ENCODE assay signal across 23 cellular contexts in the genomic region with DNA sequence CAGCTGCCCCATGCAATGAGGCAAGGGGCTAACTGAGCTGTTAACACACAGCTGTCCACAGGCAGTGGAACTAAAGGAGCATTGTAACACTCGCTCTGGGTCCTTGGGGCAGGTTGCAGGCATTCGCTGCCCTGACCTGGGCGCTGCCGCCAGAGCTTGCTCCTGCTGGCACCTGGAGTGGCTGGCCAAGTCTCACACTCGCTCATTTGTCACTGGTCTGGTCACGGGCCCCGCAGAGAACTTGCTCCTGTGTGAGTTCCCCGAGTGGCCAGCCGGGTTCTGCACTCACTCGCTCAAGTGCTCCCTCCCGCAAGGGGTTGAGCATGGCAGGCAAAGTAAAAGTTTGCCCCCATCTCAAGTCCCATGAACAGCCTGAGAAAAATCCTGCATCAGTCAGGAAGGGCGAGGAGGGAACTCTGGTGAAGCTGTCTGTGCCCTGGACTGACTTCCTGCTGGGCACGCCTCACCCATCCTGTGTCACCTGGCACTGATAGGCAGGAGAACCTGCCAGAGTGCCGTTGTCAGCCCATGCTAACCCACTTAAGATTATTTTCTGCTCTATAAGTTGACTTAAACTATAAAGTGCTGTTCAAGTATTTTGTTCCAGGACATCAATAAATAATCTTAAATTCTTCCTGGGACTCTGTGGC.
"Had no signal": no experiment of that assay in that cellular context is flagged by ENCODE, and none has a peak within 500 bp of the region (broad histone marks: within the 10 kb centered on the region; RNA-seq: fewer than 3 reads in every experiment).

No MANE protein-coding gene starts in this region.

- H2AFZ ChIP-seq: neural progenitor cell had no signal

- H3K36me3 ChIP-seq: neural progenitor cell, prostate gland, sigmoid colon, tibial artery had no signal

- H3K9me3 Mint-ChIP-seq: nephron, neural progenitor cell, type B pancreatic cell had no signal

- H3K4me2 ChIP-seq: neural progenitor cell had no signal

- H3K4me1 Mint-ChIP-seq: immature natural killer cell; memory B cell; naive thymus-derived CD4-positive, alpha-beta T cell; nephron had no signal

- H3K27me3 ChIP-seq: neural progenitor cell, sigmoid colon, testis, tibial artery had no signal

- H3K27ac Mint-ChIP-seq: immature natural killer cell, memory B cell, nephron, neural progenitor cell, type B pancreatic cell had no signal

- ATAC-seq: left lobe of liver; naive thymus-derived CD4-positive, alpha-beta T cell; right cardiac atrium had no signal

- H3K9ac ChIP-seq: neural progenitor cell had no signal

- FAIRE-seq: colon, frontal cortex had no signal

- H3K4me1 ChIP-seq: prostate gland, sigmoid colon, testis, tibial artery had no signal

- DNase-seq: dorsolateral prefrontal cortex; effector CD4-positive, alpha-beta T cell; hypothalamus; immature natural killer cell; islet precursor cell; naive thymus-derived CD4-positive, alpha-beta T cell; nucleus accumbens; sigmoid colon; stimulated activated CD4-positive, alpha-beta T cell treated with anti-CD3 and anti-CD28 coated beads, Interleukin-4, amount 100 ng/mL, for 4 hours; stimulated activated naive CD4-positive, alpha-beta T cell; substantia nigra; testis; tibial artery had no signal

- H3K4me3 ChIP-seq: dorsolateral prefrontal cortex, lung, neural progenitor cell, prostate gland, sigmoid colon, testis, tibial artery had no signal

- H3K27ac ChIP-seq: dorsolateral prefrontal cortex, neural progenitor cell, prostate gland, sigmoid colon, testis, tibial artery had no signal

- H3K9me3 ChIP-seq: prostate gland, sigmoid colon, testis, tibial artery had no signal

- H3K27me3 Mint-ChIP-seq: memory B cell; naive thymus-derived CD4-positive, alpha-beta T cell; type B pancreatic cell had no signal

- H3K36me3 Mint-ChIP-seq: memory B cell, neural progenitor cell, type B pancreatic cell had no signal

- H3K4me3 Mint-ChIP-seq: immature natural killer cell; memory B cell; naive thymus-derived CD4-positive, alpha-beta T cell; nephron; neural progenitor cell; type B pancreatic cell had no signal
